In the genomic region with DNA sequence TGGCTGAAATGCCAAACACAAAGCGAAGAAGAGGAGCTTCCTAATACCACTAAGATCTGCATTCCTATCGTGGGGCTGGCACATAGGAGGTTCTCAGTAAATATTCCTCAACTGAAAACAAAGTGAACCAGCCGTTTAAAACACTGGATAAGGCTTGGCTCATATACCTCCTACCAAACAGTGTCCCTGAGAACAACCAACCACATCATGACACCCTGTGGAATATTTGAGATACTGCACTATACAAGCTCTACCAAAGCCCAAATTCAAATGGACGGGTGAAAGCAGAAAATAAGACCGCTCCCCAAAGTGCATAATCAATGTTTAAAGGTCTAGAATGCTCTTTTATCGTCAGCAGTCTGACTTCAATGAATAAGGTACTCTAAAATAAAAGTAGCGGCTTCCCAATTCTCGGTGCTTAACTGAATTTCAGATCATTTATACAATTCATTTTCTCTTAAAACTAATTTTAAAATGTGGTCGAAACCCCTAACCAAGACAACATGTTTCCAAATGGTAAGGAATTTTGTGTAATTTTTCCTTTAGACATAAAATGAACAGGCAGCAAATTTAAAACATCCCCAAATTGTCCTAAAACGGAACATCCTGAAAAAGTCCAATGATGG, we compare ENCODE assay signal across 8 cellular contexts.
DNase-seq lines count a peak whose midpoint lies in the region; ATAC-seq lines count a peak whose summit lies in the region.

No MANE protein-coding gene starts in this region.

- ATAC-seq in GM18907 (IDR thresholded peaks at IDR 0.05; ENCODE audit: unreplicated experiment) (no peak), HG03469 (IDR thresholded peaks at IDR 0.05; ENCODE audit: unreplicated experiment) (no peak), GM19328 (IDR thresholded peaks at IDR 0.05; ENCODE audit: unreplicated experiment) (no peak)

- DNase-seq in NCI-H510A treated with DMSO at 0.1 percent for 48 hours (lab: John Stamatoyannopoulos, UW) (peak; percentile 36), NCI-H510A (lab: John Stamatoyannopoulos, UW) (no peak), RPMI7951 (ENCODE audit: low read depth) (peak; percentile 62), fibroblast of the conjunctiva (ENCODE audit: low read depth) (peak; percentile 54), retina (peak; percentile 60)
